29 cellular contexts compared by ENCODE assay signal in the genomic region with DNA sequence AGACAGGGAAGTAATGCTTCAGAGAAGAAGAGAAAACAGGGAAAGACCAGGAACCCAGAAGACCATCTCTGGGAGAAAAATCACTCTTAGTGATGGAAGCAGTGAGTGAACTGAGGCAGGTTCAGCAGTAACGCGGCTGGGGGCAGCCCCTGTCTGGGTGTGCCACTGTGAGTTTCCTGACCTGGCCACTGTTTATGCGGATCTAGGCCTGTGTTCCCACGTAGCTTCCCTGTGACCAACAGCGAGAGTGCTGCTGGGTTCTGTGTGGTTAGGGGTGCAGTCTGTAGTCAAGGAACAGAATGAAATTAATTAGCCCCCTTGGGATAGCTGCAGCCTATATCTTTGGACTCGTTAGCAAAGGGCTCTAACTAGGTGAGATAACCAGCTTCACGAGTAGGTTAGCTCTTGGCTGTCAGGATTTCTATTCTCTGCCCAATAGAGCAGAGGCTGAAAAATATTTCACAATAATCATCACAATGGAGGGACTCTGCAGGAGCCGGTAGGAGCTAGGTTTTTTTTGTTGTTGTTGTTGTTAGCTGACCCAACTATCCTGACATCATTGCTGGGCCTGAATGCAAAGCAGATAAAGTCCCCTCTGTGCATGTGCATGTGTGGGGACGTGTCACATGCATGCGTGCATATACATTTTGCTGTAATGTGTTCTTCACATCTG.
"Had no signal": no experiment of that assay in that cellular context is flagged by ENCODE, and none has a peak within 500 bp of the region (broad histone marks: within the 10 kb centered on the region; RNA-seq: fewer than 3 reads in every experiment).

No MANE protein-coding gene starts in this region.

- FAIRE-seq: astrocyte had no signal

- H3K4me3 Mint-ChIP-seq: activated CD4-positive, alpha-beta T cell treated with anti-CD3 and anti-CD28 coated beads, Interleukin-2, amount 10 ng/mL, durations not matched to agents 24 days and 14 days; activated naive CD4-positive, alpha-beta T cell treated with anti-CD3 and anti-CD28 coated beads for 36 hours; activated naive CD8-positive, alpha-beta T cell; activated T-helper 17 cell treated with anti-CD3 and anti-CD28 coated beads, Interleukin-2, amount 50 U/mL, for 72 hours had no signal

- H3K4me3 ChIP-seq: cardiac muscle cell, MG63, SJCRH30 had no signal

- H3K4me2 ChIP-seq: SK-N-SH had no signal

- H3K4me1 ChIP-seq: SJCRH30 had no signal

- H3K4me1 Mint-ChIP-seq: activated T-helper 17 cell treated with anti-CD3 and anti-CD28 coated beads, Interleukin-2, amount 50 U/mL, for 72 hours had no signal

- H3K27ac Mint-ChIP-seq: activated CD4-positive, alpha-beta T cell treated with anti-CD3 and anti-CD28 coated beads, Interleukin-2, amount 10 ng/mL, durations not matched to agents 24 days and 14 days; activated naive CD4-positive, alpha-beta T cell treated with anti-CD3 and anti-CD28 coated beads for 36 hours; activated naive CD8-positive, alpha-beta T cell; activated T-helper 17 cell treated with anti-CD3 and anti-CD28 coated beads, Interleukin-2, amount 50 U/mL, for 72 hours had no signal

- H3K27me3 Mint-ChIP-seq: activated T-helper 17 cell treated with anti-CD3 and anti-CD28 coated beads, Interleukin-2, amount 50 U/mL, for 72 hours had no signal

- DNase-seq: activated CD4-positive, alpha-beta T cell treated with anti-CD3 and anti-CD28 coated beads for 1 hour; activated CD4-positive, alpha-beta T cell treated with anti-CD3 and anti-CD28 coated beads, Interleukin-2, amount 10 ng/mL, durations not matched to agents 24 days and 14 days; activated CD4-positive, alpha-beta T cell treated with anti-CD3 and anti-CD28 coated beads, Interleukin-2, amount 50 U/mL, for 48 hours; activated gamma-delta T cell; activated naive CD4-positive, alpha-beta T cell treated with anti-CD3 and anti-CD28 coated beads for 36 hours; activated T-cell treated with anti-CD3 and anti-CD28 coated beads for 4 hours; activated T-cell treated with anti-CD3 and anti-CD28 coated beads, Interleukin-2, amount 50 U/mL, for 48 hours; amygdala; brain microvascular endothelial cell; MG63; MV-4-11; NCI-H1092 treated with DMSO at 0.1 percent for 48 hours; NCI-H1417 treated with DMSO at 0.1 percent for 48 hours; NCI-H1694; NCI-H2029; NCI-H226; NCI-H526; NK-92 treated with Interleukin-12 subunit alpha and Interleukin-12 subunit beta, amount 100 ng/mL, for 24 hours; OCI-M1; Right ventricle myocardium superior; SJCRH30; SK-N-SH; T-helper 1 cell had no signal

- ATAC-seq: activated T-helper 17 cell treated with anti-CD3 and anti-CD28 coated beads, Interleukin-2, amount 50 U/mL, for 72 hours; Panc1 had no signal

- H3K9me2 ChIP-seq: SK-N-SH had no signal

- H3K36me3 ChIP-seq: brain microvascular endothelial cell, cardiac muscle cell, MG63, SJCRH30 had no signal

- H3K36me3 Mint-ChIP-seq: activated naive CD8-positive, alpha-beta T cell had no signal

- H3K27me3 ChIP-seq: brain microvascular endothelial cell, cardiac muscle cell, MG63 had no signal

- H3K27ac ChIP-seq: brain microvascular endothelial cell, cardiac muscle cell, RWPE1, SJCRH30 had no signal

- H3K9ac ChIP-seq: SK-N-SH had no signal

- H3K9me3 Mint-ChIP-seq: activated CD4-positive, alpha-beta T cell treated with anti-CD3 and anti-CD28 coated beads, Interleukin-2, amount 10 ng/mL, durations not matched to agents 24 days and 14 days; activated naive CD4-positive, alpha-beta T cell treated with anti-CD3 and anti-CD28 coated beads for 36 hours; activated T-helper 17 cell treated with anti-CD3 and anti-CD28 coated beads, Interleukin-2, amount 50 U/mL, for 72 hours had no signal

- H3K9me3 ChIP-seq: MG63, SJCRH30 had no signal
